Comparison of ENCODE assay signal across 21 cellular contexts in the genomic region with DNA sequence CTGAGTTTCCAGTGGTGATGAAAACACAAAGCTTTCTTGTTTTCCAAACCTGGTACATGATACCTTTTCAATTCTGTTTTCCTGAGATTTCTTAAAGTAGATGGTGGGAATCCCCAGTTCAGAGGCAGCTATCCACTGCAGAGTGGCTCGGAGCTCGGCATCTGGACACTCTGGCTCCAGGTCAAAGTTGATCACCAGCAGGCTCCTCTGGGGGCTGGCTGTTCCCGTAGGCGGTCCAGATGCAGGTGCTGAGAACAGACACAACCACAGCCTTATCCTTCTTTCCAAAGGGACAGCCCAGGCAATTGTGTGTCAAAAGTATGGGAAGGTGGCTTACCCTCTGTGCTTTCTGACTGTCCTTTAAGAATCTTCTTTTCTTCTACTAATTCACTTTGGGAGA.
A peak's percentile ranks its signal among the peaks of the same experiment; 100 is the strongest.
DNase-seq lines count a peak whose midpoint lies in the region; ATAC-seq, FAIRE-seq and TF ChIP-seq lines count a peak whose summit lies in the region.
"Had no signal": no experiment of that assay in that cellular context is flagged by ENCODE, and none has a peak within 500 bp of the region (broad histone marks: within the 10 kb centered on the region; RNA-seq: fewer than 3 reads in every experiment).

No MANE protein-coding gene starts in this region.

- H3K27me3 ChIP-seq in HepG2 (ENCODE audit: control insufficient read depth in 1 of 2, insufficient read depth in 2 of 2, low read length in 2 of 2) (no peaks in the 10 kb centered on the region; a peak in 1 of 5 replicates), right lobe of liver (no peaks in the 10 kb centered on the region), osteoblast (ENCODE audit: insufficient read depth, low read length) (no peaks in the 10 kb centered on the region), tibial nerve (no peaks in the 10 kb centered on the region)
- H3K27me3 ChIP-seq: BLaER1 treated with 17β-estradiol and CSF1 and Interleukin-3, amounts not matched to agents 10 nM and 100 nM had no signal

- no peak for FAIRE-seq in HepG2 (lab: Jason Lieb, UNC)
- FAIRE-seq: A549, D721Med, G401.6, GM12891, GM19239 had no signal

- H3K36me3 ChIP-seq in HepG2 (replicated peaks in 1 of 2; ENCODE audit: control insufficient read depth in 1 of 2, insufficient read depth in 2 of 2, low read length in 2 of 2), result no peaks in the 10 kb centered on the region
- no peaks in the 10 kb centered on the region for H3K36me3 ChIP-seq in right lobe of liver
- H3K36me3 ChIP-seq in osteoblast (ENCODE audit: insufficient read depth, low read length), result no peaks in the 10 kb centered on the region
- H3K36me3 ChIP-seq in tibial nerve, result no peaks in the 10 kb centered on the region
- H3K36me3 ChIP-seq: BLaER1 treated with 17β-estradiol and CSF1 and Interleukin-3, amounts not matched to agents 10 nM and 100 nM had no signal

- DNase-seq in HepG2 (ENCODE audit: low spot score) (no peak), right lobe of liver (no peak), osteoblast (ENCODE audit: insufficient read length, low spot score, missing footprints) (peak; percentile 3), tibial nerve (ENCODE audit: low spot score in 2 of 2) (peak; percentile 10 to 39), HUDEP-2 (lab: John Stamatoyannopoulos, UW; ENCODE audit: unreplicated experiment in 76 of 76) (no peak)
- DNase-seq: AML-193; Caco-2; Calu3; CD4-positive, alpha-beta T cell; CD8-positive, alpha-beta T cell; DMS79 treated with DMSO at 0.1 percent for 48 hours; GF-D8 had no signal

- no peaks in the 10 kb centered on the region for H3K9me3 ChIP-seq in HepG2 (ENCODE audit: low read length)
- no peaks in the 10 kb centered on the region for H3K9me3 ChIP-seq in right lobe of liver
- H3K9me3 ChIP-seq in osteoblast (ENCODE audit: low read depth, low read length), result no peaks in the 10 kb centered on the region
- no peaks in the 10 kb centered on the region for H3K9me3 ChIP-seq in tibial nerve
- H3K9me3 ChIP-seq: A549, Caco-2 had no signal

- ATAC-seq in HepG2 (peak; percentile 37; the same call in 1 of the 3 replicates), right lobe of liver (no peak), HG03045 (IDR thresholded peaks at IDR 0.05; ENCODE audit: unreplicated experiment) (no peak)
- ATAC-seq: A549; CD8-positive, alpha-beta T cell had no signal

- 2% methylated on average over 4 of the region's 4 CpGs for WGBS in HepG2 (ENCODE audit: low lambda C conversion rate)
- WGBS in right lobe of liver (ENCODE audit: insufficient coverage, low coverage, low lambda C conversion rate, missing lambda C conversion rate), result 34% methylated on average over 4 of the region's 4 CpGs
- WGBS in tibial nerve, 2 donors, result 76% methylated on average over 4 of the region's 4 CpGs

- no peak for TF ChIP-seq CTCF in HepG2 (CRISPR knock-in tag; IDR thresholded peaks at IDR 0.05)
- TF ChIP-seq CTCF in right lobe of liver (IDR thresholded peaks at IDR 0.05), result no peak
- TF ChIP-seq CTCF in osteoblast (IDR thresholded peaks at IDR 0.05; ENCODE audit: extremely low read depth, low read depth, low read length), result no peak
- no peak for TF ChIP-seq CTCF in tibial nerve (IDR thresholded peaks at IDR 0.05)

- intact Hi-C loops in HepG2 (cut with micrococcal nuclease; ENCODE audit: unreplicated experiment), result no loop called here
- intact Hi-C loops in right lobe of liver (cut with DNase I), result no loop called here

- TF ChIP-seq POLR2A in HepG2 (IDR thresholded peaks at IDR 0.05; ENCODE audit: insufficient read depth in 1 of 2, low read depth in 2 of 2, low read length in 2 of 2) (no peak), right lobe of liver (IDR thresholded peaks at IDR 0.05) (no peak), tibial nerve (IDR thresholded peaks at IDR 0.05) (no peak)

- H2AFZ ChIP-seq in HepG2 (ENCODE audit: low read length) (no peak overlapping the region), osteoblast (ENCODE audit: low read length) (no peak overlapping the region)

- CTCF ChIA-PET in HepG2 (lab: Yijun Ruan, JAX; ENCODE audit: low intra/inter-chr PET ratio, low total read pairs), result no interaction called here

- H4K20me1 ChIP-seq in HepG2 (ENCODE audit: insufficient read depth, low read length) (no peaks in the 10 kb centered on the region), osteoblast (ENCODE audit: insufficient read depth, low read length) (no peaks in the 10 kb centered on the region)
- H4K20me1 ChIP-seq: BLaER1 treated with 17β-estradiol and CSF1 and Interleukin-3, amounts not matched to agents 10 nM and 100 nM had no signal

- H3K4me2 ChIP-seq in HepG2 (ENCODE audit: low read depth, low read length) (no peak overlapping the region), osteoblast (ENCODE audit: insufficient read depth, low read length) (no peak overlapping the region)
- H3K4me2 ChIP-seq: A549; BLaER1 treated with 17β-estradiol and CSF1 and Interleukin-3, amounts not matched to agents 10 nM and 100 nM had no signal

- H3K4me1 ChIP-seq in HepG2 (ENCODE audit: insufficient read depth, low read length) (no peaks in the 10 kb centered on the region), right lobe of liver (no peaks in the 10 kb centered on the region), osteoblast (ENCODE audit: insufficient read depth, low read length) (no peaks in the 10 kb centered on the region), tibial nerve (no peaks in the 10 kb centered on the region)
- H3K4me1 ChIP-seq: A549; BLaER1 treated with 17β-estradiol and CSF1 and Interleukin-3, amounts not matched to agents 10 nM and 100 nM; Caco-2 had no signal

- in situ Hi-C loops in HepG2 (cut with HindIII; ENCODE audit: extremely low pct_ligation_motif_present, low pct_unique_long_range_greater_than_20kb), result no loop called here

- H3K4me3 ChIP-seq in HepG2 (replicated peaks in 1 of 3; ENCODE audit: insufficient read depth in 1 of 3, low read depth in 2 of 3, low read length in 3 of 3) (no peak overlapping the region), right lobe of liver (no peak overlapping the region), osteoblast (ENCODE audit: insufficient read depth, low read length) (no peak overlapping the region), tibial nerve (no peak overlapping the region)
- H3K4me3 ChIP-seq: A549; BLaER1 treated with 17β-estradiol and CSF1 and Interleukin-3, amounts not matched to agents 10 nM and 100 nM had no signal

- POLR2A ChIA-PET in HepG2 (lab: Yijun Ruan, JAX), result no interaction called here

- TF ChIP-seq EP300 in HepG2 (IDR thresholded peaks at IDR 0.05; ENCODE audit: low read depth in 2 of 2, low read length in 2 of 2), result no peak
- TF ChIP-seq EP300 in HepG2 (CRISPR knock-in tag; IDR thresholded peaks at IDR 0.05; ENCODE audit: borderline replicate concordance), result no peak
- TF ChIP-seq EP300 in tibial nerve (IDR thresholded peaks at IDR 0.05), result no peak

- H3K9ac ChIP-seq in HepG2 (ENCODE audit: insufficient read depth, low read depth, low read length), result no peak overlapping the region
- H3K9ac ChIP-seq: BLaER1 treated with 17β-estradiol and CSF1 and Interleukin-3, amounts not matched to agents 10 nM and 100 nM had no signal

- TF ChIP-seq RAD21 in HepG2 (CRISPR knock-in tag; IDR thresholded peaks at IDR 0.05), result no peak

- H3K79me2 ChIP-seq in HepG2 (ENCODE audit: insufficient read depth, low read length) (no peaks in the 10 kb centered on the region), osteoblast (ENCODE audit: insufficient read depth, low read length) (no peaks in the 10 kb centered on the region)

- H3K27ac ChIP-seq in HepG2 (ENCODE audit: extremely low read length, insufficient read depth, low read length) (no peak overlapping the region), right lobe of liver (no peak overlapping the region), osteoblast (ENCODE audit: low read depth, low read length) (no peak overlapping the region), tibial nerve (no peak overlapping the region)
- H3K27ac ChIP-seq: 22Rv1; A549; BLaER1 treated with 17β-estradiol and CSF1 and Interleukin-3, amounts not matched to agents 10 nM and 100 nM; C4-2B had no signal

- BruUV-seq in HepG2 (replicated peaks; lab: Mats Ljungman, UMichigan), result no TSS peak

TF ChIP-seq in HepG2, 621 proteins besides CTCF, POLR2A, EP300 and RAD21:
- TF ChIP-seq SMC3 (IDR thresholded peaks at IDR 0.05; ENCODE audit: low read length) (no peak), RBM39 (IDR thresholded peaks at IDR 0.05; ENCODE audit: low read depth, low read length, poor library complexity, severe bottlenecking) (no peak), ZFP90 (CRISPR knock-in tag; IDR thresholded peaks at IDR 0.05; ENCODE audit: borderline replicate concordance) (no peak), ZFP36 (IDR thresholded peaks at IDR 0.05; ENCODE audit: borderline replicate concordance, low read depth, low read length, partially characterized antibody) (no peak), ZBTB42 (CRISPR knock-in tag; IDR thresholded peaks at IDR 0.05) (no peak)
- TF ChIP-seq, protein P1, sequence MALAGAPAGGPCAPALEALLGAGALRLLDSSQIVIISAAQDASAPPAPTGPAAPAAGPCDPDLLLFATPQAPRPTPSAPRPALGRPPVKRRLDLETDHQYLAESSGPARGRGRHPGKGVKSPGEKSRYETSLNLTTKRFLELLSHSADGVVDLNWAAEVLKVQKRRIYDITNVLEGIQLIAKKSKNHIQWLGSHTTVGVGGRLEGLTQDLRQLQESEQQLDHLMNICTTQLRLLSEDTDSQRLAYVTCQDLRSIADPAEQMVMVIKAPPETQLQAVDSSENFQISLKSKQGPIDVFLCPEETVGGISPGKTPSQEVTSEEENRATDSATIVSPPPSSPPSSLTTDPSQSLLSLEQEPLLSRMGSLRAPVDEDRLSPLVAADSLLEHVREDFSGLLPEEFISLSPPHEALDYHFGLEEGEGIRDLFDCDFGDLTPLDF (CRISPR knock-in tag; IDR thresholded peaks at IDR 0.05), result no peak

Comparison
In these comparisons a context has a peak if more than half of its experiments do, and no peak if none do; other contexts are left out.
1. DNase-seq: peak in osteoblast (single experiment) and tibial nerve (2 of 2); none in HepG2 (single experiment), right lobe of liver (0 of 3) and HUDEP-2 (0 of 76).